15 cellular contexts compared by ENCODE assay signal in genomic region chr1:25926731-25927496, GRCh38. TPM values are rescaled to one million over a fixed set of nuclear protein-coding genes. Genes with fewer than 3 reads are reported as not detected.
DNase-seq lines count a peak whose midpoint lies in the region; ATAC-seq and TF ChIP-seq lines count a peak whose summit lies in the region.
"Had no signal": no experiment of that assay in that cellular context is flagged by ENCODE, and none has a peak within 500 bp of the region (broad histone marks: within the 10 kb centered on the region; RNA-seq: fewer than 3 reads in every experiment).

No MANE protein-coding gene starts in this region.

- H3K4me2 ChIP-seq in osteoblast (ENCODE audit: insufficient read depth, low read length), result no peak overlapping the region

- no peaks in the 10 kb centered on the region for H3K79me2 ChIP-seq in osteoblast (ENCODE audit: insufficient read depth, low read length)

- 82% methylated on average over 13 of the region's 13 CpGs for WGBS in HUES64

- no peak overlapping the region for H3K4me3 Mint-ChIP-seq in endothelial cell (ENCODE audit: unreplicated experiment)
- H3K4me3 Mint-ChIP-seq: activated CD4-positive, alpha-beta memory T cell treated with anti-CD3 and anti-CD28 coated beads, Interleukin-2, amount 10 ng/mL, durations not matched to agents 7 days and 5 days had no signal

- DNase-seq in NCI-H2227 treated with DMSO at 0.1 percent for 48 hours (lab: John Stamatoyannopoulos, UW), result peak; percentile 75
- DNase-seq in endothelial cell (ENCODE audit: low spot score), result no peak
- peak; percentile 34 for DNase-seq in osteoblast (ENCODE audit: insufficient read length, low spot score, missing footprints)
- DNase-seq in H4 (ENCODE audit: low spot score), result no peak
- DNase-seq: activated CD4-positive, alpha-beta memory T cell treated with anti-CD3 and anti-CD28 coated beads, Interleukin-2, amount 10 ng/mL, durations not matched to agents 7 days and 5 days; foreskin melanocyte; GOT3; right lobe of liver; T-helper 9 cell had no signal

- H3K4me1 ChIP-seq in HUES64 (ENCODE audit: insufficient read depth, low read length), result peaks cover 16% of the 10 kb centered on the region
- H3K4me1 ChIP-seq in osteoblast (ENCODE audit: insufficient read depth, low read length), result peaks cover 15% of the 10 kb centered on the region

- TF ChIP-seq CTCF in endothelial cell (IDR thresholded peaks at IDR 0.05; ENCODE audit: unreplicated experiment), result no peak
- no peak for TF ChIP-seq CTCF in osteoblast (IDR thresholded peaks at IDR 0.05; ENCODE audit: extremely low read depth, low read depth, low read length)

- no peak overlapping the region for H3K9ac ChIP-seq in HUES64 (ENCODE audit: low read depth, low read length)

- no peaks in the 10 kb centered on the region for H4K20me1 ChIP-seq in osteoblast (ENCODE audit: insufficient read depth, low read length)

- no peaks in the 10 kb centered on the region for H3K36me3 ChIP-seq in HUES64 (ENCODE audit: insufficient read depth, low read length)
- H3K36me3 ChIP-seq in osteoblast (ENCODE audit: insufficient read depth, low read length), result no peaks in the 10 kb centered on the region
- H3K36me3 ChIP-seq: right lobe of liver, thoracic aorta had no signal

- peaks cover 22% of the 10 kb centered on the region; the same call in 1 of the 2 replicates for H3K27me3 ChIP-seq in HUES64 (ENCODE audit: insufficient read depth, low read length)
- peaks cover 12% of the 10 kb centered on the region for H3K27me3 ChIP-seq in osteoblast (ENCODE audit: insufficient read depth, low read length)

- H3K27ac Mint-ChIP-seq in endothelial cell (ENCODE audit: unreplicated experiment), result peak overlapping the region; percentile 98
- H3K27ac Mint-ChIP-seq: activated CD4-positive, alpha-beta memory T cell treated with anti-CD3 and anti-CD28 coated beads, Interleukin-2, amount 10 ng/mL, durations not matched to agents 7 days and 5 days; activated naive CD4-positive, alpha-beta T cell treated with anti-CD3 and anti-CD28 coated beads, Interleukin-2, amount 50 U/mL, for 72 hours had no signal

- peaks cover 70% of the 10 kb centered on the region for H3K4me1 Mint-ChIP-seq in endothelial cell (ENCODE audit: unreplicated experiment)

- H3K9me3 Mint-ChIP-seq in endothelial cell (ENCODE audit: unreplicated experiment), result no peaks in the 10 kb centered on the region
- H3K9me3 Mint-ChIP-seq: activated CD4-positive, alpha-beta memory T cell treated with anti-CD3 and anti-CD28 coated beads, Interleukin-2, amount 10 ng/mL, durations not matched to agents 7 days and 5 days; activated naive CD4-positive, alpha-beta T cell treated with anti-CD3 and anti-CD28 coated beads, Interleukin-2, amount 50 U/mL, for 72 hours had no signal

- H3K36me3 Mint-ChIP-seq in endothelial cell (ENCODE audit: low read depth, unreplicated experiment), result no peaks in the 10 kb centered on the region

- H3K4me3 ChIP-seq in HUES64 (ENCODE audit: low read length), result no peak overlapping the region
- H3K4me3 ChIP-seq in osteoblast (ENCODE audit: insufficient read depth, low read length), result no peak overlapping the region
- H3K4me3 ChIP-seq: lung, right lobe of liver, thoracic aorta had no signal

- no peak for ATAC-seq in HG03342 (IDR thresholded peaks at IDR 0.05; ENCODE audit: unreplicated experiment)
- ATAC-seq in GM21423 (IDR thresholded peaks at IDR 0.05; ENCODE audit: unreplicated experiment), result no peak
- ATAC-seq: activated naive CD4-positive, alpha-beta T cell treated with anti-CD3 and anti-CD28 coated beads, Interleukin-2, amount 50 U/mL, for 72 hours; right lobe of liver had no signal

- H2AFZ ChIP-seq in osteoblast (ENCODE audit: low read length), result no peak overlapping the region

- H3K9me3 ChIP-seq in HUES64 (ENCODE audit: insufficient read depth, low read depth, low read length) (no peaks in the 10 kb centered on the region), osteoblast (ENCODE audit: low read depth, low read length) (no peaks in the 10 kb centered on the region)
- H3K9me3 ChIP-seq: right lobe of liver, thoracic aorta had no signal

- H3K27ac ChIP-seq in HUES64 (ENCODE audit: low read depth, low read length), result peak overlapping the region; percentile 43; the same call in 1 of the 2 replicates
- H3K27ac ChIP-seq in osteoblast (ENCODE audit: low read depth, low read length), result no peak overlapping the region
- H3K27ac ChIP-seq: right lobe of liver, thoracic aorta had no signal

- H3K27me3 Mint-ChIP-seq in endothelial cell (ENCODE audit: unreplicated experiment), result peaks cover 12% of the 10 kb centered on the region

RNA-seq across cellular contexts. Expression of gene STMN1, which starts 20.7 kb away (rescaled TPM):
- 581 TPM for polyA plus RNA-seq in HUES64 (2013, experiment 1 of 2)
- polyA plus RNA-seq in HUES64 (2013, experiment 2 of 2), result 808 TPM
- total RNA-seq in endothelial cell (ENCODE audit: unreplicated experiment), result 972 TPM
- 34.7 and 35.1 TPM in 2 replicates for total RNA-seq in osteoblast
- 204 and 329 TPM in 2 replicates for total RNA-seq in H4 (2014; rRNA removed; shearing (Covaris generic))

RNA-seq across cellular contexts. Expression of gene PAQR7, which starts 51.4 kb away (rescaled TPM):
- 2.7 TPM for polyA plus RNA-seq in HUES64 (2013, experiment 1 of 2)
- 4.4 TPM for polyA plus RNA-seq in HUES64 (2013, experiment 2 of 2)
- total RNA-seq in endothelial cell (ENCODE audit: unreplicated experiment) (18.7 TPM), osteoblast (9.8 and 11.2 TPM in 2 replicates)
- 2.8 and 3.2 TPM in 2 replicates for total RNA-seq in H4 (2014; rRNA removed; shearing (Covaris generic))

Comparison
In these comparisons a context has a peak if more than half of its experiments do, and no peak if none do; other contexts are left out.
1. DNase-seq: peak in NCI-H2227 treated with DMSO at 0.1 percent for 48 hours (single experiment) and osteoblast (single experiment); none in endothelial cell (single experiment) and H4 (single experiment).